21 cellular contexts compared by ENCODE assay signal in genomic region chr21:28705616-28706015, GRCh38.
DNase-seq lines count a peak whose midpoint lies in the region; TF ChIP-seq lines count a peak whose summit lies in the region.
"Had no signal": no experiment of that assay in that cellular context is flagged by ENCODE, and none has a peak within 500 bp of the region (broad histone marks: within the 10 kb centered on the region; RNA-seq: fewer than 3 reads in every experiment).

No MANE protein-coding gene starts in this region.

- no peaks in the 10 kb centered on the region for H3K4me1 ChIP-seq in smooth muscle cell (ENCODE audit: low read depth)
- H3K4me1 ChIP-seq: BE2C, HAP-1, SJCRH30 had no signal

- H2AFZ ChIP-seq in smooth muscle cell (ENCODE audit: low read depth): no peak overlapping the region

- H3K79me2 ChIP-seq in smooth muscle cell (ENCODE audit: low read depth): no peaks in the 10 kb centered on the region

- H3K9me3 ChIP-seq in smooth muscle cell (replicated peaks; ENCODE audit: low read depth): no peaks in the 10 kb centered on the region
- H3K9me3 ChIP-seq: HAP-1, SJCRH30 had no signal

- H4K20me1 ChIP-seq in smooth muscle cell (ENCODE audit: low read depth): no peaks in the 10 kb centered on the region

- peak overlapping the region; percentile 59 for H3K4me2 ChIP-seq in smooth muscle cell

- WGBS in smooth muscle cell (ENCODE audit: low lambda C conversion rate): 42% methylated on average over 4 of the region's 4 CpGs

- H3K27me3 ChIP-seq in smooth muscle cell (ENCODE audit: low read depth): no peaks in the 10 kb centered on the region
- H3K27me3 ChIP-seq: BE2C, SJCRH30 had no signal

- H3F3A ChIP-seq in smooth muscle cell (ENCODE audit: low read depth): no peaks in the 10 kb centered on the region

- peak; percentile 12 for DNase-seq in LHCN-M2 (ENCODE audit: low read depth)
- DNase-seq in cardiac fibroblast (ENCODE audit: low read depth in 2 of 2): peak; percentile 31 to 54
- DNase-seq in fibroblast of villous mesenchyme (ENCODE audit: low read depth): peak; percentile 30
- DNase-seq in smooth muscle cell (lab: John Stamatoyannopoulos, UW; ENCODE audit: unreplicated experiment): no peak
- DNase-seq in GM19238 (ENCODE audit: insufficient read length, low spot score): no peak
- DNase-seq in NCI-H2227 treated with DMSO at 0.1 percent for 48 hours (lab: John Stamatoyannopoulos, UW): no peak
- no peak for DNase-seq in RPMI8226
- no peak for DNase-seq in hypothalamus (lab: John Stamatoyannopoulos, UW)
- DNase-seq: BE2C; CD4-positive, alpha-beta memory T cell; DMS79; NCI-H1048; NCI-H1436 treated with DMSO at 0.1 percent for 48 hours; NCI-H2081; NCI-H510A; NCI-H774; PC-3; SJCRH30 had no signal

- TF ChIP-seq CTCF in cardiac fibroblast (IDR thresholded peaks at IDR 0.05; ENCODE audit: low read depth, low read length) (no peak), fibroblast of villous mesenchyme (IDR thresholded peaks at IDR 0.05; ENCODE audit: insufficient read depth, low read depth, low read length) (no peak), smooth muscle cell (IDR thresholded peaks at IDR 0.05; ENCODE audit: borderline replicate concordance, insufficient read depth, poor library complexity, severe bottlenecking) (no peak)

- H3K36me3 ChIP-seq in smooth muscle cell (ENCODE audit: low read depth): no peaks in the 10 kb centered on the region
- H3K36me3 ChIP-seq: BE2C, HAP-1, SJCRH30 had no signal

- H3K9ac ChIP-seq in smooth muscle cell (ENCODE audit: low read depth): no peak overlapping the region

- H3K27ac ChIP-seq in smooth muscle cell (ENCODE audit: low read depth): no peak overlapping the region
- H3K27ac ChIP-seq: HL-60, SJCRH30 had no signal

- H3K4me3 ChIP-seq in cardiac fibroblast (replicated peaks in 1 of 2; ENCODE audit: low read depth in 2 of 2, low read length in 2 of 2) (no peak overlapping the region), fibroblast of villous mesenchyme (ENCODE audit: low read depth, low read length) (no peak overlapping the region), smooth muscle cell (no peak overlapping the region)
- H3K4me3 ChIP-seq: HAP-1, K562, SJCRH30 had no signal

Comparison
In these comparisons a context has a peak if more than half of its experiments do, and no peak if none do; other contexts are left out.
1. DNase-seq: peak in LHCN-M2 (single experiment), cardiac fibroblast (2 of 2) and fibroblast of villous mesenchyme (single experiment); none in smooth muscle cell (single experiment), GM19238 (single experiment), NCI-H2227 treated with DMSO at 0.1 percent for 48 hours (single experiment), RPMI8226 (single experiment) and hypothalamus (0 of 51).